ENCODE assay signal across 27 cellular contexts in genomic region chr21:35943752-35944151, GRCh38.
DNase-seq lines count a peak whose midpoint lies in the region; ATAC-seq lines count a peak whose summit lies in the region.
"Had no signal": no experiment of that assay in that cellular context is flagged by ENCODE, and none has a peak within 500 bp of the region (broad histone marks: within the 10 kb centered on the region; RNA-seq: fewer than 3 reads in every experiment).

No MANE protein-coding gene starts in this region.

- no peak for ATAC-seq in GM19328 (IDR thresholded peaks at IDR 0.05; ENCODE audit: unreplicated experiment)
- ATAC-seq: foreskin keratinocyte; heart right ventricle; lower lobe of right lung; naive thymus-derived CD4-positive, alpha-beta T cell; sciatic nerve had no signal

- DNase-seq in DMS79 treated with DMSO at 0.1 percent for 48 hours (lab: John Stamatoyannopoulos, UW) (peak; percentile 68), NCI-H1417 (lab: John Stamatoyannopoulos, UW) (peak; percentile 49 to 95 (median 76)), NCI-H2196 treated with DMSO at 0.1 percent for 48 hours (lab: John Stamatoyannopoulos, UW; ENCODE audit: unreplicated experiment) (peak; percentile 16), SHP77 (lab: John Stamatoyannopoulos, UW) (peak; percentile 44 to 55)
- DNase-seq in activated CD4-positive, alpha-beta T cell treated with anti-CD3 and anti-CD28 coated beads, Interleukin-2, amount 50 U/mL, for 4 hours = no peak
- no peak for DNase-seq in stimulated activated CD4-positive, alpha-beta T cell treated with anti-CD3 and anti-CD28 coated beads, Interleukin-4, amount 100 ng/mL, for 24 hours
- DNase-seq: activated CD4-positive, alpha-beta T cell treated with anti-CD3 and anti-CD28 coated beads for 4 hours; activated effector memory CD4-positive, alpha-beta T cell treated with Interleukin-2 at 50 U/mL for 16 hours; activated T-cell treated with anti-CD3 and anti-CD28 coated beads, Interleukin-2, amount 50 U/mL, for 1 hour; esophagus squamous epithelium; foreskin keratinocyte; GDM1; HCEC 1CT; heart right ventricle; KG1; kidney glomerular epithelial cell; lower lobe of right lung; MG63; naive thymus-derived CD4-positive, alpha-beta T cell; NCI-H526 treated with DMSO at 0.1 percent for 48 hours; nucleus accumbens; SJCRH30; stimulated activated CD4-positive, alpha-beta T cell treated with anti-CD3 and anti-CD28 coated beads, Interleukin-4, amount 100 ng/mL, for 4 hours; T1000; tibial artery had no signal

Comparison
In these comparisons a context has a peak if more than half of its experiments do, and no peak if none do; other contexts are left out.
1. DNase-seq: peak in DMS79 treated with DMSO at 0.1 percent for 48 hours (single experiment), NCI-H1417 (3 of 3), NCI-H2196 treated with DMSO at 0.1 percent for 48 hours (single experiment) and SHP77 (2 of 2); none in activated CD4-positive, alpha-beta T cell treated with anti-CD3 and anti-CD28 coated beads, Interleukin-2, amount 50 U/mL, for 4 hours (0 of 2) and stimulated activated CD4-positive, alpha-beta T cell treated with anti-CD3 and anti-CD28 coated beads, Interleukin-4, amount 100 ng/mL, for 24 hours (single experiment).